22 cellular contexts compared by ENCODE assay signal in the genomic region with DNA sequence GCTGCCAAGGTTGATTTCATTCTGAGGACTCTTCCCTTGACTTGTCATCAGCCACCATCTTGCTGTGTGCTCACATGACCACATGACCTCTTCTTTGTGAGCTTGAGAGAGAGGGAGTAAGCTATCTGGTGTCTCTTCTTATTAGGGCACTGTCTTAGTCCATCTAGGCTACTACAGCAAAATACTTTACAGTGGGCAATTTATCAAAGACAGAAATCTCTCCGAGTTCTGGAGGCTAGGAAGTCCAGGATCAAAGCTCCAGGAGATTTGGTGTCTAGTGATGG.
"Had no signal": no experiment of that assay in that cellular context is flagged by ENCODE, and none has a peak within 500 bp of the region (broad histone marks: within the 10 kb centered on the region; RNA-seq: fewer than 3 reads in every experiment).

No MANE protein-coding gene starts in this region.

- H3K4me1 Mint-ChIP-seq: T-cell had no signal

- H3K36me3 Mint-ChIP-seq: T-cell had no signal

- DNase-seq: Kasumi-1, KG1, NCI-H1092, NCI-H1105 treated with DMSO at 0.1 percent for 48 hours, NCI-H1417 treated with DMSO at 0.1 percent for 48 hours, NCI-H187, NCI-H2029, NCI-H2081 treated with DMSO at 0.1 percent for 48 hours, NCI-H2171, NCI-H226, NCI-H446, NCI-H510A, NCI-H524 treated with DMSO at 0.1 percent for 48 hours, NCI-H69, NCI-H774, PC-3, SHP77, SK-N-SH, SW 1271, T-cell had no signal

- H3K9me2 ChIP-seq: SK-N-SH had no signal

- H3K27ac ChIP-seq: RWPE1 had no signal

- H3K4me3 Mint-ChIP-seq: T-cell had no signal

- H3K4me2 ChIP-seq: SK-N-SH had no signal

- H3K9ac ChIP-seq: SK-N-SH had no signal

- H3K27me3 Mint-ChIP-seq: T-cell had no signal

- H3K27ac Mint-ChIP-seq: T-cell had no signal

- H3K9me3 ChIP-seq: SK-N-SH had no signal

- H3K9me3 Mint-ChIP-seq: T-cell had no signal

- ATAC-seq: Panc1, PC-3, T-cell had no signal
